Comparison of ENCODE assay signal across 28 cellular contexts in the genomic region with DNA sequence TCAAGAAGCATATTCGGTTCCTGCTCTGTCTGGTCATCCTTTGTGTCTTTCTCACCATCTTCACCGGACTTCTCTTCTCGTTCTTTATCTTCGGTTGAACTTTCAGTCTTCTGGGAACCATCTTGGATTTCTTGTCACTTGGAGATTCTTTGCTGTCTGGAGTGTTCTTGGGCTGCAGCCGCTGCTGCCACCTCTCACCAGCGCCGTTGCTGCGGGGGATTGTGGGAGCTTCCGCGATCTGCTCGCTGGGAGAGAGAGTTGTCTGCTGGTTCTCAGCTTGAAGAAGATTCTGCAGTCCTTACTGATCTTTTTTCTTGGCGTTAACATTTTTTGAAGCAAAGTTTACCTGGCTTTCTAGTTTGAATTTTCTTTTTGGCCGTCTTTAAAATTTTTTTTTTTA.
"Had no signal": no experiment of that assay in that cellular context is flagged by ENCODE, and none has a peak within 500 bp of the region (broad histone marks: within the 10 kb centered on the region; RNA-seq: fewer than 3 reads in every experiment).

No MANE protein-coding gene starts in this region.

- H3K4me1 ChIP-seq: parathyroid adenoma, psoas muscle, right lobe of liver, sigmoid colon, spleen, suprapubic skin, thyroid gland, tibial nerve, upper lobe of left lung, vagina had no signal

- H2AFZ ChIP-seq: parathyroid adenoma had no signal

- DNase-seq: naive thymus-derived CD8-positive, alpha-beta T cell; nephron progenitor cell; occipital lobe; ovary; posterior cingulate gyrus; psoas muscle; right cardiac atrium; right lobe of liver; sigmoid colon; small intestine; spleen; stimulated activated CD4-positive, alpha-beta T cell treated with anti-CD3 and anti-CD28 coated beads, Interleukin-12 subunit alpha, Interleukin-12 subunit beta, amount 100 ng/mL, for 4 hours; stimulated activated CD4-positive, alpha-beta T cell treated with anti-CD3 and anti-CD28 coated beads, Interleukin-1b, Interleukin-23, amount 100 ng/mL, for 48 hours; stimulated activated CD4-positive, alpha-beta T cell treated with anti-CD3 and anti-CD28 coated beads, Interleukin-4, amount 100 ng/mL, for 1 hour; stimulated activated CD4-positive, alpha-beta T cell treated with anti-CD3 and anti-CD28 coated beads, Interleukin-4, amount 100 ng/mL, for 4 hours; stimulated activated CD8-positive, alpha-beta memory T cell treated with anti-CD3 and anti-CD28 coated beads, Interleukin-4, amount 100 ng/mL, for 48 hours; stimulated activated naive CD4-positive, alpha-beta T cell; stimulated activated naive CD8-positive, alpha-beta T cell treated with anti-CD3 and anti-CD28 coated beads, Interleukin-15, amount 100 ng/mL, for 72 hours; stimulated activated naive CD8-positive, alpha-beta T cell treated with anti-CD3 and anti-CD28 coated beads, Interleukin-15, Interleukin-2, amounts not matched to agents 100 U/mL and 50 U/mL, for 24 hours; substantia nigra; thyroid gland; trophoblast cell had no signal

- H3K27ac ChIP-seq: ovary, parathyroid adenoma, psoas muscle, right lobe of liver, sigmoid colon, spleen, suprapubic skin, thoracic aorta, thyroid gland, tibial nerve, upper lobe of left lung, vagina had no signal

- H3K9ac ChIP-seq: parathyroid adenoma had no signal

- H3K9me3 ChIP-seq: psoas muscle, right lobe of liver, thoracic aorta, thyroid gland, tibial nerve, vagina had no signal

- H3K27me3 ChIP-seq: ovary, right lobe of liver, sigmoid colon, spleen, suprapubic skin, thyroid gland, tibial nerve, upper lobe of left lung, vagina had no signal

- H3K36me3 ChIP-seq: ovary, right lobe of liver, sigmoid colon, spleen, suprapubic skin, thoracic aorta, thyroid gland, tibial nerve, upper lobe of left lung, vagina had no signal

- H3K4me3 ChIP-seq: ovary, psoas muscle, right lobe of liver, sigmoid colon, spleen, suprapubic skin, thoracic aorta, thyroid gland, tibial nerve, upper lobe of left lung, vagina had no signal

- H3K79me2 ChIP-seq: parathyroid adenoma had no signal
